In genomic region chr6:33174784-33175183, GRCh38 we compare ENCODE assay signal across 21 cellular contexts. TPM values are rescaled to one million over a fixed set of nuclear protein-coding genes. Genes with fewer than 3 reads are reported as not detected.
DNase-seq lines count a peak whose midpoint lies in the region; ATAC-seq, FAIRE-seq and TF ChIP-seq lines count a peak whose summit lies in the region.
"Had no signal": no experiment of that assay in that cellular context is flagged by ENCODE, and none has a peak within 500 bp of the region (broad histone marks: within the 10 kb centered on the region; RNA-seq: fewer than 3 reads in every experiment).

No MANE protein-coding gene starts in this region.

- H2AFZ ChIP-seq in H1 (ENCODE audit: low read length), result no peak overlapping the region

- TF ChIP-seq RAD21 in H1 (IDR thresholded peaks at IDR 0.05 in 1 of 2, conservative IDR thresholded peaks at IDR 0.05 in 1 of 2; ENCODE audit: low read depth in 2 of 2, low read length in 2 of 2), result no peak

- peaks cover 91% of the 10 kb centered on the region for H3K4me1 ChIP-seq in BLaER1
- no peaks in the 10 kb centered on the region; a peak in 2 of 7 replicates for H3K4me1 ChIP-seq in H1 (replicated peaks in 1 of 4; ENCODE audit: control insufficient read depth in 3 of 4, insufficient read depth in 4 of 4, low read length in 3 of 4)
- no peaks in the 10 kb centered on the region for H3K4me1 ChIP-seq in upper lobe of right lung
- H3K4me1 ChIP-seq in vagina, result no peaks in the 10 kb centered on the region
- H3K4me1 ChIP-seq: HAP-1 had no signal

- intact Hi-C loops in upper lobe of right lung (cut with DNase I), result no loop called here
- intact Hi-C loops in vagina (cut with DNase I), result no loop called here

- H2BK120ac ChIP-seq in H1 (replicated peaks; ENCODE audit: low read depth, low read length), result no peak overlapping the region

- TF ChIP-seq EP300 in H1 (IDR thresholded peaks at IDR 0.05; ENCODE audit: borderline replicate concordance in 1 of 2, low read depth in 2 of 2, low read length in 2 of 2), result no peak

- no peak overlapping the region for H4K8ac ChIP-seq in H1 (ENCODE audit: extremely low read depth, insufficient read depth, low read length)

- no peaks in the 10 kb centered on the region for H3K9me3 ChIP-seq in BLaER1
- no peaks in the 10 kb centered on the region for H3K9me3 ChIP-seq in H1 (ENCODE audit: insufficient read depth in 2 of 2, low read depth in 1 of 2, low read length in 1 of 2)
- H3K9me3 ChIP-seq in upper lobe of right lung, result no peaks in the 10 kb centered on the region
- H3K9me3 ChIP-seq in vagina, result no peaks in the 10 kb centered on the region
- H3K9me3 ChIP-seq: HAP-1 had no signal

- 77% methylated on average over 4 of the region's 4 CpGs; no CpG with 5 or more reads in 1 of the 2 experiments for WGBS in H1 (ENCODE audit: extremely low coverage in 1 of 2, insufficient coverage in 1 of 2, insufficient read length in 1 of 2, insufficient replicate concordance in 2 of 2, low coverage in 1 of 2, low lambda C conversion rate in 2 of 2, missing lambda C conversion rate in 1 of 2), 2 experiments

- no peaks in the 10 kb centered on the region for H3K27me3 ChIP-seq in BLaER1
- H3K27me3 ChIP-seq in H1 (replicated peaks in 1 of 4; ENCODE audit: control insufficient read depth in 3 of 4, extremely low read depth in 1 of 4, insufficient read depth in 3 of 4, low read length in 3 of 4), result no peaks in the 10 kb centered on the region
- no peaks in the 10 kb centered on the region for H3K27me3 ChIP-seq in upper lobe of right lung
- no peaks in the 10 kb centered on the region for H3K27me3 ChIP-seq in vagina

- no peak overlapping the region for H4K91ac ChIP-seq in H1 (replicated peaks; ENCODE audit: insufficient read length, low read length)

- no peak overlapping the region for H2BK15ac ChIP-seq in H1 (ENCODE audit: low read length)

- H3K79me1 ChIP-seq in H1 (ENCODE audit: low read depth, low read length), result no peaks in the 10 kb centered on the region

- H3K18ac ChIP-seq in H1 (ENCODE audit: extremely low read depth, low read length), result no peak overlapping the region

- TF ChIP-seq POLR2A in H1 (IDR thresholded peaks at IDR 0.05; ENCODE audit: control extremely low read depth in 1 of 2, low read depth in 2 of 2, low read length in 2 of 2) (no peak), GM18505 (IDR thresholded peaks at IDR 0.05; ENCODE audit: borderline replicate concordance, extremely low read depth, insufficient read depth, insufficient read length) (no peak), vagina (IDR thresholded peaks at IDR 0.05) (no peak)

- ATAC-seq in upper lobe of right lung (no peak), GM18505 (IDR thresholded peaks at IDR 0.05; ENCODE audit: unreplicated experiment) (no peak), HG03469 (IDR thresholded peaks at IDR 0.05; ENCODE audit: unreplicated experiment) (no peak)
- ATAC-seq: GM12878 had no signal

- H4K20me1 ChIP-seq in BLaER1 (no peaks in the 10 kb centered on the region), H1 (replicated peaks in 1 of 2; ENCODE audit: control insufficient read depth in 1 of 2, insufficient read depth in 2 of 2, low read length in 2 of 2) (peaks cover 0 to 3% of the 10 kb centered on the region in 2 experiments)

- H4K5ac ChIP-seq in H1 (ENCODE audit: insufficient read length, low read depth, low read length), result no peak overlapping the region

- DNase-seq in RPMI8226 (peak; percentile 21), H1 (ENCODE audit: low read depth in 1 of 2, low spot score in 2 of 2) (no peak), upper lobe of right lung (peak; percentile 52), vagina (ENCODE audit: extremely low spot score in 2 of 2) (no peak)
- DNase-seq: 8988T; C1 segment of cervical spinal cord; CD4-positive, CD25-positive, alpha-beta regulatory T cell; COR-L47; DMS 273 treated with DMSO at 0.1 percent for 48 hours; DMS53; DND-41; EL; IMR-90 had no signal

- CTCF ChIA-PET in H1 (lab: Charles Lee; ENCODE audit: partially characterized antibody), result interaction anchor here (0.6 to 5.5 kb wide), 14 partner anchors 13 to 303 kb away, joined by 3 to 74 read pairs (median 5); no protein-coding TSS in a partner anchor

- H2BK20ac ChIP-seq in H1 (ENCODE audit: low read length), result no peak overlapping the region

- H3K23ac ChIP-seq in H1 (ENCODE audit: insufficient read length), result no peak overlapping the region

- peak overlapping the region; percentile 1; the same call in 1 of the 2 replicates for H3K27ac ChIP-seq in BLaER1
- no peak overlapping the region for H3K27ac ChIP-seq in H1 (ENCODE audit: low read depth, low read length)
- no peak overlapping the region for H3K27ac ChIP-seq in upper lobe of right lung
- H3K27ac ChIP-seq in vagina, result no peak overlapping the region

- H2BK5ac ChIP-seq in H1 (ENCODE audit: low read depth, low read length), result no peak overlapping the region

- H3K79me2 ChIP-seq in H1 (ENCODE audit: control insufficient read depth in 1 of 2, insufficient read depth in 2 of 2, low read length in 2 of 2), result no peaks in the 10 kb centered on the region; a peak in 1 of 4 replicates

- peak overlapping the region; percentile 80 for H3K4me2 ChIP-seq in BLaER1
- no peak overlapping the region for H3K4me2 ChIP-seq in H1 (ENCODE audit: insufficient read depth in 1 of 2, low read depth in 2 of 2, low read length in 2 of 2)

- H2AK5ac ChIP-seq in H1 (ENCODE audit: low read depth, low read length), result 0 out of 2 replicates have a peak overlapping the region, but pooled peaks have one; percentile 47

- H3K56ac ChIP-seq in H1 (replicated peaks; ENCODE audit: insufficient read length, low read depth, low read length), result no peak overlapping the region

- POLR2A ChIA-PET in H1 (lab: Charles Lee; ENCODE audit: partially characterized antibody), result interaction anchor here (0.6 to 3.8 kb wide), 8 partner anchors 45 to 233 kb away, joined by 3 to 17 read pairs (median 3); no protein-coding TSS in a partner anchor

- no peaks in the 10 kb centered on the region for H3K36me3 ChIP-seq in BLaER1
- no peaks in the 10 kb centered on the region for H3K36me3 ChIP-seq in H1 (ENCODE audit: control insufficient read depth in 2 of 4, insufficient read depth in 4 of 4, low read length in 3 of 4)
- no peaks in the 10 kb centered on the region for H3K36me3 ChIP-seq in upper lobe of right lung
- H3K36me3 ChIP-seq in vagina, result no peaks in the 10 kb centered on the region
- H3K36me3 ChIP-seq: HAP-1 had no signal

- no peak overlapping the region for H3K4ac ChIP-seq in H1 (replicated peaks; ENCODE audit: insufficient read length, low read depth, low read length)

- H3K14ac ChIP-seq in H1 (ENCODE audit: insufficient read length), result no peak overlapping the region

- no peaks in the 10 kb centered on the region for H3K23me2 ChIP-seq in H1 (ENCODE audit: low read depth, low read length)

- no peak for TF ChIP-seq CTCF in H1 (IDR thresholded peaks at IDR 0.05; ENCODE audit: control extremely low read depth in 1 of 3, insufficient read depth in 1 of 3, low read depth in 1 of 3, low read length in 3 of 3)
- no peak for TF ChIP-seq CTCF in upper lobe of right lung (IDR thresholded peaks at IDR 0.05)
- no peak for TF ChIP-seq CTCF in vagina (IDR thresholded peaks at IDR 0.05)

- FAIRE-seq in H1 (lab: Jason Lieb, UNC), result no peak
- FAIRE-seq: GM12878, GM19239, HTR-8/SVneo had no signal

- H3K4me3 ChIP-seq in BLaER1 (no peak overlapping the region), H1 (ENCODE audit: extremely low read depth in 1 of 4, insufficient read depth in 2 of 4, low read depth in 3 of 4, low read length in 4 of 4) (no peak overlapping the region), upper lobe of right lung (no peak overlapping the region), vagina (no peak overlapping the region)
- H3K4me3 ChIP-seq: GM12878, HAP-1 had no signal

- H2BK12ac ChIP-seq in H1 (ENCODE audit: low read depth, low read length), result no peak overlapping the region; the same call in 1 of the 2 replicates

- H3K9ac ChIP-seq in BLaER1 (peak overlapping the region; percentile 14; the same call in 1 of the 2 replicates), H1 (replicated peaks in 1 of 4; ENCODE audit: extremely low read depth in 1 of 4, low read depth in 3 of 4, low read length in 3 of 4) (peak overlapping the region in 1 of 4 experiments; percentile 30; a peak in 2 of 7 replicates)

RNA-seq across cellular contexts. Expression of gene COL11A2, which starts 17.5 kb away (rescaled TPM):
- total RNA-seq in H1 (2021; fragmentation: NEBNext Ultra II Directional; extraction: Animal tissue kit (Norgen Biotek cat#: 25700)), result 2.8 and 3.5 TPM in 2 replicates
- 3.8 and 4.7 TPM in 2 replicates for polyA plus RNA-seq in H1 (2011; rRNA removed)
- polyA plus RNA-seq in H1 (2011; cell fraction: cytosol; rRNA removed), result 3.6 TPM
- polyA plus RNA-seq in H1 (2011; cell fraction: nucleus; rRNA removed), result 35.4 TPM
- 3.6 to 5.4 TPM (median 4.7 TPM) in 4 replicates for polyA plus RNA-seq in H1 (2012, experiment 1 of 2)
- 2.6 TPM for polyA plus RNA-seq in H1 (2012, experiment 2 of 2)
- 3.4 TPM for polyA plus RNA-seq in H1 (2013, experiment 1 of 2)
- 3.2 TPM for polyA plus RNA-seq in H1 (2013, experiment 2 of 2)
- 1.8 and 2.2 TPM in 2 replicates for polyA minus RNA-seq in H1 (2011; rRNA and poly(A)+ RNA removed)
- polyA minus RNA-seq in H1 (2011; cell fraction: cytosol; rRNA and poly(A)+ RNA removed), result 0.59 TPM
- 3.3 TPM for polyA minus RNA-seq in H1 (2011; cell fraction: nucleus; rRNA and poly(A)+ RNA removed)
- total RNA-seq in upper lobe of right lung (1.2 TPM), vagina (0.25 TPM)
- polyA plus RNA-seq: CD8-positive, alpha-beta memory T cell had no signal

RNA-seq across cellular contexts. Expression of gene RXRB, which starts 25.7 kb away (rescaled TPM):
- 17.8 and 18.1 TPM in 2 replicates for total RNA-seq in H1 (2021; fragmentation: NEBNext Ultra II Directional; extraction: Animal tissue kit (Norgen Biotek cat#: 25700))
- 13.0 and 13.9 TPM in 2 replicates for polyA plus RNA-seq in H1 (2011; rRNA removed)
- 16.9 TPM for polyA plus RNA-seq in H1 (2011; cell fraction: cytosol; rRNA removed)
- 66.2 TPM for polyA plus RNA-seq in H1 (2011; cell fraction: nucleus; rRNA removed)
- polyA plus RNA-seq in H1 (2012, experiment 1 of 2), result 19.8 to 22.9 TPM (median 20.3 TPM) in 4 replicates
- polyA plus RNA-seq in H1 (2012, experiment 2 of 2), result 16.5 TPM
- polyA plus RNA-seq in H1 (2013, experiment 1 of 2), result 10.0 TPM
- polyA plus RNA-seq in H1 (2013, experiment 2 of 2), result 8.4 TPM
- 21.1 and 23.4 TPM in 2 replicates for polyA minus RNA-seq in H1 (2011; rRNA and poly(A)+ RNA removed)
- polyA minus RNA-seq in H1 (2011; cell fraction: cytosol; rRNA and poly(A)+ RNA removed), result 12.0 TPM
- polyA minus RNA-seq in H1 (2011; cell fraction: nucleus; rRNA and poly(A)+ RNA removed), result 18.4 TPM
- total RNA-seq in upper lobe of right lung (46.6 TPM), vagina (28.0 TPM)

RNA-seq across cellular contexts. Expression of gene SLC39A7, which starts 25.9 kb away (rescaled TPM):
- total RNA-seq in H1 (2021; fragmentation: NEBNext Ultra II Directional; extraction: Animal tissue kit (Norgen Biotek cat#: 25700)), result 120 and 123 TPM in 2 replicates
- polyA plus RNA-seq in H1 (2011; rRNA removed), result 63.3 and 70.2 TPM in 2 replicates
- 82.9 TPM for polyA plus RNA-seq in H1 (2011; cell fraction: cytosol; rRNA removed)
- 75.8 TPM for polyA plus RNA-seq in H1 (2011; cell fraction: nucleus; rRNA removed)
- 144 to 176 TPM (median 153 TPM) in 4 replicates for polyA plus RNA-seq in H1 (2012, experiment 1 of 2)
- 57.8 TPM for polyA plus RNA-seq in H1 (2012, experiment 2 of 2)
- polyA plus RNA-seq in H1 (2013, experiment 1 of 2), result 66.7 TPM
- 81.1 TPM for polyA plus RNA-seq in H1 (2013, experiment 2 of 2)
- 86.6 and 90.3 TPM in 2 replicates for polyA minus RNA-seq in H1 (2011; rRNA and poly(A)+ RNA removed)
- 34.1 TPM for polyA minus RNA-seq in H1 (2011; cell fraction: cytosol; rRNA and poly(A)+ RNA removed)
- polyA minus RNA-seq in H1 (2011; cell fraction: nucleus; rRNA and poly(A)+ RNA removed), result 29.8 TPM
- total RNA-seq in upper lobe of right lung, result 89.1 TPM
- total RNA-seq in vagina, result 36.3 TPM

RNA-seq across cellular contexts. Expression of gene HSD17B8, which starts 29.7 kb away (rescaled TPM):
- total RNA-seq in H1 (2021; fragmentation: NEBNext Ultra II Directional; extraction: Animal tissue kit (Norgen Biotek cat#: 25700)), result 3.3 and 3.6 TPM in 2 replicates
- 17.1 and 22.0 TPM in 2 replicates for polyA plus RNA-seq in H1 (2011; rRNA removed)
- polyA plus RNA-seq in H1 (2011; cell fraction: cytosol; rRNA removed), result 19.1 TPM
- 14.9 TPM for polyA plus RNA-seq in H1 (2011; cell fraction: nucleus; rRNA removed)
- 5.5 to 9.2 TPM (median 7.1 TPM) in 4 replicates for polyA plus RNA-seq in H1 (2012, experiment 1 of 2)
- polyA plus RNA-seq in H1 (2012, experiment 2 of 2), result 10.3 TPM
- 4.2 TPM for polyA plus RNA-seq in H1 (2013, experiment 1 of 2)
- 4.5 TPM for polyA plus RNA-seq in H1 (2013, experiment 2 of 2)
- polyA minus RNA-seq in H1 (2011; rRNA and poly(A)+ RNA removed), result 4.1 and 4.2 TPM in 2 replicates
- 4.0 TPM for polyA minus RNA-seq in H1 (2011; cell fraction: cytosol; rRNA and poly(A)+ RNA removed)
- polyA minus RNA-seq in H1 (2011; cell fraction: nucleus; rRNA and poly(A)+ RNA removed), result 4.2 TPM
- total RNA-seq in upper lobe of right lung (14.7 TPM), vagina (17.7 TPM)

RNA-seq across cellular contexts. Expression of gene RING1, which starts 33.5 kb away (rescaled TPM):
- total RNA-seq in H1 (2021; fragmentation: NEBNext Ultra II Directional; extraction: Animal tissue kit (Norgen Biotek cat#: 25700)), result 26.0 and 27.4 TPM in 2 replicates
- 16.4 and 26.0 TPM in 2 replicates for polyA plus RNA-seq in H1 (2011; rRNA removed)
- 21.6 TPM for polyA plus RNA-seq in H1 (2011; cell fraction: cytosol; rRNA removed)
- 47.7 TPM for polyA plus RNA-seq in H1 (2011; cell fraction: nucleus; rRNA removed)
- 28.0 to 35.2 TPM (median 32.1 TPM) in 4 replicates for polyA plus RNA-seq in H1 (2012, experiment 1 of 2)
- polyA plus RNA-seq in H1 (2012, experiment 2 of 2), result 17.7 TPM
- 20.9 TPM for polyA plus RNA-seq in H1 (2013, experiment 1 of 2)
- polyA plus RNA-seq in H1 (2013, experiment 2 of 2), result 20.0 TPM
- polyA minus RNA-seq in H1 (2011; rRNA and poly(A)+ RNA removed), result 12.0 and 14.3 TPM in 2 replicates
- 9.2 TPM for polyA minus RNA-seq in H1 (2011; cell fraction: cytosol; rRNA and poly(A)+ RNA removed)
- 6.3 TPM for polyA minus RNA-seq in H1 (2011; cell fraction: nucleus; rRNA and poly(A)+ RNA removed)
- 42.0 TPM for total RNA-seq in upper lobe of right lung
- total RNA-seq in vagina, result 32.7 TPM

Comparison
In these comparisons a context has a peak if more than half of its experiments do, and no peak if none do; other contexts are left out.
1. DNase-seq: peak in RPMI8226 (single experiment) and upper lobe of right lung (single experiment); none in H1 (0 of 2) and vagina (0 of 2).